Comparison of ENCODE assay signal across 16 cellular contexts in genomic region chr6:127786109-127786508, GRCh38.
DNase-seq lines count a peak whose midpoint lies in the region; TF ChIP-seq lines count a peak whose summit lies in the region.
"Had no signal": no experiment of that assay in that cellular context is flagged by ENCODE, and none has a peak within 500 bp of the region (broad histone marks: within the 10 kb centered on the region; RNA-seq: fewer than 3 reads in every experiment).

No MANE protein-coding gene starts in this region.

- no peaks in the 10 kb centered on the region for H3K9me3 ChIP-seq in transverse colon

- intact Hi-C loops in transverse colon (cut with DNase I; ENCODE audit: low total_unique reads): no loop called here

- in situ Hi-C loops in transverse colon (cut with MboI; ENCODE audit: low pct_ligation_motif_present in 1 of 4, low pct_unique_long_range_greater_than_20kb in 1 of 4, low sequenced_read_pairs in 3 of 4): no loop called here

- TF ChIP-seq EP300 in transverse colon (IDR thresholded peaks at IDR 0.05; ENCODE audit: low read depth): no peak

- no peaks in the 10 kb centered on the region for H3K4me1 Mint-ChIP-seq in HFFc6 (ENCODE audit: low read depth)

- H3K27me3 ChIP-seq in transverse colon: no peaks in the 10 kb centered on the region

- no peak overlapping the region for H3K4me3 Mint-ChIP-seq in HFFc6

- no peak overlapping the region for H3K4me3 ChIP-seq in AG09309 (ENCODE audit: control insufficient read depth, low read depth, low read length)
- H3K4me3 ChIP-seq in transverse colon: no peak overlapping the region
- H3K4me3 ChIP-seq: GM12878 had no signal

- TF ChIP-seq POLR2A in transverse colon (IDR thresholded peaks at IDR 0.05): no peak

- H3K36me3 Mint-ChIP-seq in HFFc6 (ENCODE audit: low read depth): no peaks in the 10 kb centered on the region

- H3K27ac ChIP-seq in transverse colon: no peak overlapping the region

- H3K36me3 ChIP-seq in transverse colon: no peaks in the 10 kb centered on the region

- H3K9me3 Mint-ChIP-seq in HFFc6: no peaks in the 10 kb centered on the region

- peak; percentile 7 for DNase-seq in AG09309 (ENCODE audit: low read depth)
- peak; percentile 41 for DNase-seq in GM03348 (ENCODE audit: low spot score)
- DNase-seq in dedifferentiated amniotic fluid mesenchymal stem cell (ENCODE audit: extremely low spot score): peak; percentile 59
- peak; percentile 4 for DNase-seq in fibroblast of the conjunctiva (ENCODE audit: low read depth)
- no peak for DNase-seq in pons (ENCODE audit: low spot score)
- DNase-seq in HFFc6: no peak
- no peak for DNase-seq in effector CD4-positive, alpha-beta T cell
- no peak for DNase-seq in transverse colon
- DNase-seq: C1 segment of cervical spinal cord, DND-41, GDM1, KG1, NCI-H1105 treated with DMSO at 0.1 percent for 48 hours, NCI-H1694, NCI-H2081 treated with DMSO at 0.1 percent for 48 hours had no signal

- no peak overlapping the region for H3K27ac Mint-ChIP-seq in HFFc6

- TF ChIP-seq CTCF in AG09309 (IDR thresholded peaks at IDR 0.05; ENCODE audit: control insufficient read depth, insufficient read depth, low read depth, low read length, missing control alignments) (no peak), HFFc6 (IDR thresholded peaks at IDR 0.05) (no peak), transverse colon (IDR thresholded peaks at IDR 0.05) (no peak)

- WGBS in transverse colon (ENCODE audit: low coverage in 1 of 2), 2 donors: 20 to 45% methylated on average over 1 of the region's 1 CpG

- peaks cover 4% of the 10 kb centered on the region; the same call in 1 of the 2 replicates for H3K27me3 Mint-ChIP-seq in HFFc6 (ENCODE audit: insufficient read depth)

- peaks cover 0 to 3% (median 0%) of the 10 kb centered on the region in 4 donors for H3K4me1 ChIP-seq in transverse colon

Comparison
In these comparisons a context has a peak if more than half of its experiments do, and no peak if none do; other contexts are left out.
1. DNase-seq: peak in AG09309 (single experiment), GM03348 (single experiment), dedifferentiated amniotic fluid mesenchymal stem cell (single experiment) and fibroblast of the conjunctiva (single experiment); none in pons (single experiment), HFFc6 (single experiment), effector CD4-positive, alpha-beta T cell (single experiment) and transverse colon (single experiment).